Comparison of ENCODE assay signal across 7 cellular contexts in the genomic region with DNA sequence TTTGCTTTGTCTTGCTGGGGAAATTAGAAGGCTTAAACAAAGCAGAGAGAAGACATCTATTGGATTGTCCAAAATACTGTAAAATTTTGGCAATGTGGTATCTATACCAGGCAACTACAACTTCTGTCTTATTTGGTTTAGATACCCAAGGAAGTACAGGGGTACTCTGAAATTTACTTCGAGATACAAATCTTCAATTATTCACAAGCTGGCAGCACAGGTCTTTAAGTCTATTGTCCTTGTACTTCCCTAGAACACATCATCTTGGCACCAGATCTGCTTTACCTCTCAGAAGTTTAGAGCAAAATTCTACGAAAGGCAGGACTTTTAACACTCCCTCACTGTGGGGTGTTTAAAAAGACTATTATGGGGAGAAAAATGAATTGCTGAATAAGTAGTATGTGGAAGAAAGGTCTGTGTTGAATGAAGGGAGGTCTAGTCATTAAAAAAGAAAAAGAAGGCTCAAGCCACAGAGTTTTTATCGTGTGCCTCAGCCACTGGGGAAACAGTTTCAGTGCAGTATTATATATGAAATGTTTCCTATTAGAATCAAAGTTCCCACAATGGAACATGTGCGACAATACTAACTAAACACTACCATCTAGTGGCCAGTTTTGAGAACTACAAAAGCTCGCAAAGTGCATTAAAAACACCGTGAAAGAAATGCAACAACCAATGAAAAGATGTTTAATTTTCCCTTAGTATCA.
DNase-seq lines count a peak whose midpoint lies in the region; ATAC-seq lines count a peak whose summit lies in the region.

No MANE protein-coding gene starts in this region.

- DNase-seq in ELR (ENCODE audit: low read depth) = peak; percentile 77
- DNase-seq in NOMO-1 treated with dmso at 0.1 percent for 144 hours (lab: John Stamatoyannopoulos, UW; ENCODE audit: unreplicated experiment) = peak; percentile 19
- DNase-seq in central memory CD8-positive, alpha-beta T cell (ENCODE audit: low spot score in 2 of 2) = no peak
- DNase-seq in kidney tubule cell (ENCODE audit: low spot score) = peak; percentile 60
- DNase-seq in superior temporal gyrus (ENCODE audit: extremely low spot score) = peak; percentile 91

- no peaks in the 10 kb centered on the region for H3K9me3 Mint-ChIP-seq in central memory CD8-positive, alpha-beta T cell

- H3K36me3 Mint-ChIP-seq in central memory CD8-positive, alpha-beta T cell (ENCODE audit: insufficient read depth) = no peaks in the 10 kb centered on the region

- H3K4me3 Mint-ChIP-seq in central memory CD8-positive, alpha-beta T cell = no peak overlapping the region

- peak; percentile 58 for ATAC-seq in GM19455 (IDR thresholded peaks at IDR 0.05; ENCODE audit: unreplicated experiment)
- peak; percentile 1 for ATAC-seq in HG03457 (IDR thresholded peaks at IDR 0.05; ENCODE audit: unreplicated experiment)
- ATAC-seq in central memory CD8-positive, alpha-beta T cell (replicated peaks; ENCODE audit: extremely low read depth, poor library complexity, severe bottlenecking) = peak; percentile 49

- peaks cover 9% of the 10 kb centered on the region for H3K27me3 Mint-ChIP-seq in central memory CD8-positive, alpha-beta T cell

- H3K27ac Mint-ChIP-seq in central memory CD8-positive, alpha-beta T cell (ENCODE audit: low read depth) = no peak overlapping the region

- no peaks in the 10 kb centered on the region for H3K4me1 Mint-ChIP-seq in central memory CD8-positive, alpha-beta T cell

Comparison
In these comparisons a context has a peak if more than half of its experiments do, and no peak if none do; other contexts are left out.
1. DNase-seq: peak in ELR (single experiment), NOMO-1 treated with dmso at 0.1 percent for 144 hours (single experiment), kidney tubule cell (single experiment) and superior temporal gyrus (single experiment); none in central memory CD8-positive, alpha-beta T cell (0 of 2).
2. ATAC-seq: peak in every context shown above with its lines; median percentile 58 in GM19455; 49 in central memory CD8-positive, alpha-beta T cell; 1 in HG03457.